In the genomic region with DNA sequence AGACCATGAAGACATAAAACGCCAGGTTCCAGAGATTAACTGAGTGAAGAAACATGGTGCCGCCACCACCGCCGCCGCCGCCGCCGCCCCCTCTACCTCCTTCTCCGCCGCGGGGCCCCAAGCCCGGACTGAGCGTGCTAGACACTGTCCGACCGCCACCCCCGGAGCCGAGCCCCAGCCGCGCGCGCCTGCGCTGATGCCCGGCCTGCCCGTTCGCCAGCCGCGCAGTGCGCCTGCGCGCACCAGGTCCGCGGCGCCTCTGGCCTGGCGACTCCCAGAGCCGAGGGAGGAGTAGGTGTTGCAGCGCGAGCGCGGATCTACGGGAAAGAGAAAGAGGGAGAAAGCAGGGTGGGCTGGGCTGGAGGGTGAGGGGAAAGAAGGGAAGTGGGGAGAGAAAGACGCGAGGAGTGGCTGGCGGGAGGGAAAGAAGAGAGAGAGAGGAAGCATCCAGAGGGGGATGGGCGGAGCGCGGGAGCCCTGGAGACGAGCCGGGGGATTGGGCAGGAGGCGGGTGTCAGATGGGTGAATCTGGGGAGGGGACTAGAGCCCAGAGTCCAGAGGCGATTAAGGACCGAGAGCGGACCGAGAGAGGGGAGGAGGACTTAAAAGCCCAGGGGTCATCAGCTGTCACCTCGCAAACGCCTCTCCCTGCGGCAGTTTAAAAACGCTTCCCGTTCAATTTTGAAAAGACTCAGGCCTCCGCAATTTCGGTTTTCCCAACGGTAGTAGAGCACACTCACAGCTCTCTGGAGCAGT, we compare ENCODE assay signal across 1 cellular context.
A peak's percentile ranks its signal among the peaks of the same experiment; 100 is the strongest.
TF ChIP-seq lines count a peak whose summit lies in the region.

A gene with protein sequence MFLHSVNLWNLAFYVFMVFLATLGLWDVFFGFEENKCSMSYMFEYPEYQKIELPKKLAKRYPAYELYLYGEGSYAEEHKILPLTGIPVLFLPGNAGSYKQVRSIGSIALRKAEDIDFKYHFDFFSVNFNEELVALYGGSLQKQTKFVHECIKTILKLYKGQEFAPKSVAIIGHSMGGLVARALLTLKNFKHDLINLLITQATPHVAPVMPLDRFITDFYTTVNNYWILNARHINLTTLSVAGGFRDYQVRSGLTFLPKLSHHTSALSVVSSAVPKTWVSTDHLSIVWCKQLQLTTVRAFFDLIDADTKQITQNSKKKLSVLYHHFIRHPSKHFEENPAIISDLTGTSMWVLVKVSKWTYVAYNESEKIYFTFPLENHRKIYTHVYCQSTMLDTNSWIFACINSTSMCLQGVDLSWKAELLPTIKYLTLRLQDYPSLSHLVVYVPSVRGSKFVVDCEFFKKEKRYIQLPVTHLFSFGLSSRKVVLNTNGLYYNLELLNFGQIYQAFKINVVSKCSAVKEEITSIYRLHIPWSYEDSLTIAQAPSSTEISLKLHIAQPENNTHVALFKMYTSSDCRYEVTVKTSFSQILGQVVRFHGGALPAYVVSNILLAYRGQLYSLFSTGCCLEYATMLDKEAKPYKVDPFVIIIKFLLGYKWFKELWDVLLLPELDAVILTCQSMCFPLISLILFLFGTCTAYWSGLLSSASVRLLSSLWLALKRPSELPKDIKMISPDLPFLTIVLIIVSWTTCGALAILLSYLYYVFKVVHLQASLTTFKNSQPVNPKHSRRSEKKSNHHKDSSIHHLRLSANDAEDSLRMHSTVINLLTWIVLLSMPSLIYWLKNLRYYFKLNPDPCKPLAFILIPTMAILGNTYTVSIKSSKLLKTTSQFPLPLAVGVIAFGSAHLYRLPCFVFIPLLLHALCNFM (minus strand): TSS at position 146 of the 756 bp plus-strand sequence. CDS start 91 bp downstream, at position 55.

TF ChIP-seq in H1, 55 proteins besides CTCF, POLR2A, EP300 and RAD21:
- TF ChIP-seq NANOG (IDR thresholded peaks at IDR 0.05; ENCODE audit: insufficient read depth, low read depth, low read length, poor library complexity, severe bottlenecking), result no peak
- TF ChIP-seq, protein P1, sequence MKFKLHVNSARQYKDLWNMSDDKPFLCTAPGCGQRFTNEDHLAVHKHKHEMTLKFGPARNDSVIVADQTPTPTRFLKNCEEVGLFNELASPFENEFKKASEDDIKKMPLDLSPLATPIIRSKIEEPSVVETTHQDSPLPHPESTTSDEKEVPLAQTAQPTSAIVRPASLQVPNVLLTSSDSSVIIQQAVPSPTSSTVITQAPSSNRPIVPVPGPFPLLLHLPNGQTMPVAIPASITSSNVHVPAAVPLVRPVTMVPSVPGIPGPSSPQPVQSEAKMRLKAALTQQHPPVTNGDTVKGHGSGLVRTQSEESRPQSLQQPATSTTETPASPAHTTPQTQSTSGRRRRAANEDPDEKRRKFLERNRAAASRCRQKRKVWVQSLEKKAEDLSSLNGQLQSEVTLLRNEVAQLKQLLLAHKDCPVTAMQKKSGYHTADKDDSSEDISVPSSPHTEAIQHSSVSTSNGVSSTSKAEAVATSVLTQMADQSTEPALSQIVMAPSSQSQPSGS (IDR thresholded peaks at IDR 0.05; ENCODE audit: low read length), result 0 out of 2 replicates have a peak, but pooled peaks have one; percentile 13
- peak; percentile 34 to 64; a peak in 2 of 4 replicates for TF ChIP-seq SIN3A (conservative IDR thresholded peaks at IDR 0.05 in 1 of 2, IDR thresholded peaks at IDR 0.05 in 1 of 2; ENCODE audit: low read depth in 1 of 2, low read length in 2 of 2)
- peak; percentile 71 for TF ChIP-seq PHF8 (conservative IDR thresholded peaks at IDR 0.05; ENCODE audit: low read depth, low read length)
- TF ChIP-seq CREB1 (IDR thresholded peaks at IDR 0.05), result 0 out of 2 replicates have a peak, but pooled peaks have one; percentile 19
- TF ChIP-seq EGR1 (IDR thresholded peaks at IDR 0.05; ENCODE audit: borderline replicate concordance, low read depth, low read length), result no peak
- TF ChIP-seq TAF1 (IDR thresholded peaks at IDR 0.05; ENCODE audit: low read depth, low read length), result peak; percentile 74
- TF ChIP-seq NRF1 (IDR thresholded peaks at IDR 0.05; ENCODE audit: low read depth, low read length), result peak; percentile 74
- TF ChIP-seq, protein P2, sequence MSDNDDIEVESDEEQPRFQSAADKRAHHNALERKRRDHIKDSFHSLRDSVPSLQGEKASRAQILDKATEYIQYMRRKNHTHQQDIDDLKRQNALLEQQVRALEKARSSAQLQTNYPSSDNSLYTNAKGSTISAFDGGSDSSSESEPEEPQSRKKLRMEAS (IDR thresholded peaks at IDR 0.05), result peak; percentile 30; the same call in 1 of the 2 replicates
- peak; percentile 57 for TF ChIP-seq POLR2AphosphoS5 (IDR thresholded peaks at IDR 0.05; ENCODE audit: low read depth, low read length)
- TF ChIP-seq ZNF274 (IDR thresholded peaks at IDR 0.05; ENCODE audit: borderline replicate concordance, extremely low read depth, low read length), result no peak
- TF ChIP-seq KDM4A (IDR thresholded peaks at IDR 0.05; ENCODE audit: low read depth, low read length, severe bottlenecking), result peak; percentile 49
- peak; percentile 73 for TF ChIP-seq SP1 (IDR thresholded peaks at IDR 0.05; ENCODE audit: low read depth, low read length)
- TF ChIP-seq SP2 (IDR thresholded peaks at IDR 0.05; ENCODE audit: low read length), result no peak
- TF ChIP-seq, protein P3, sequence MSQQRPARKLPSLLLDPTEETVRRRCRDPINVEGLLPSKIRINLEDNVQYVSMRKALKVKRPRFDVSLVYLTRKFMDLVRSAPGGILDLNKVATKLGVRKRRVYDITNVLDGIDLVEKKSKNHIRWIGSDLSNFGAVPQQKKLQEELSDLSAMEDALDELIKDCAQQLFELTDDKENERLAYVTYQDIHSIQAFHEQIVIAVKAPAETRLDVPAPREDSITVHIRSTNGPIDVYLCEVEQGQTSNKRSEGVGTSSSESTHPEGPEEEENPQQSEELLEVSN (IDR thresholded peaks at IDR 0.05), result peak; percentile 50; the same call in 1 of the 2 replicates
- TF ChIP-seq HDAC2 (IDR thresholded peaks at IDR 0.05; ENCODE audit: borderline replicate concordance in 1 of 2, low read depth in 2 of 2, low read length in 2 of 2), result peak in 1 of 2 experiments; percentile 92; a peak in 1 of 4 replicates
- peak; percentile 61 for TF ChIP-seq TAF7 (optimal IDR thresholded peaks at IDR 0.05; ENCODE audit: borderline replicate concordance, low read depth, low read length)
- peak; percentile 22 for TF ChIP-seq YY1 (IDR thresholded peaks at IDR 0.05; ENCODE audit: low read depth, low read length)
- TF ChIP-seq JUN (IDR thresholded peaks at IDR 0.05; ENCODE audit: low read depth, low read length), result no peak
- TF ChIP-seq SUZ12 (IDR thresholded peaks at IDR 0.05; ENCODE audit: low read length), result 0 out of 2 replicates have a peak, but pooled peaks have one; percentile 26
- no peak for TF ChIP-seq ASH2L (IDR thresholded peaks at IDR 0.05; ENCODE audit: low read length)
- TF ChIP-seq RBBP5 (IDR thresholded peaks at IDR 0.05; ENCODE audit: borderline replicate concordance, low read depth, low read length), result peak; percentile 80; the same call in 1 of the 2 replicates
- TF ChIP-seq SAP30 (IDR thresholded peaks at IDR 0.05; ENCODE audit: insufficient read depth, insufficient replicate concordance, low read length), result peak; percentile 72
